ENCODE assay signal across 9 cellular contexts in the genomic region with DNA sequence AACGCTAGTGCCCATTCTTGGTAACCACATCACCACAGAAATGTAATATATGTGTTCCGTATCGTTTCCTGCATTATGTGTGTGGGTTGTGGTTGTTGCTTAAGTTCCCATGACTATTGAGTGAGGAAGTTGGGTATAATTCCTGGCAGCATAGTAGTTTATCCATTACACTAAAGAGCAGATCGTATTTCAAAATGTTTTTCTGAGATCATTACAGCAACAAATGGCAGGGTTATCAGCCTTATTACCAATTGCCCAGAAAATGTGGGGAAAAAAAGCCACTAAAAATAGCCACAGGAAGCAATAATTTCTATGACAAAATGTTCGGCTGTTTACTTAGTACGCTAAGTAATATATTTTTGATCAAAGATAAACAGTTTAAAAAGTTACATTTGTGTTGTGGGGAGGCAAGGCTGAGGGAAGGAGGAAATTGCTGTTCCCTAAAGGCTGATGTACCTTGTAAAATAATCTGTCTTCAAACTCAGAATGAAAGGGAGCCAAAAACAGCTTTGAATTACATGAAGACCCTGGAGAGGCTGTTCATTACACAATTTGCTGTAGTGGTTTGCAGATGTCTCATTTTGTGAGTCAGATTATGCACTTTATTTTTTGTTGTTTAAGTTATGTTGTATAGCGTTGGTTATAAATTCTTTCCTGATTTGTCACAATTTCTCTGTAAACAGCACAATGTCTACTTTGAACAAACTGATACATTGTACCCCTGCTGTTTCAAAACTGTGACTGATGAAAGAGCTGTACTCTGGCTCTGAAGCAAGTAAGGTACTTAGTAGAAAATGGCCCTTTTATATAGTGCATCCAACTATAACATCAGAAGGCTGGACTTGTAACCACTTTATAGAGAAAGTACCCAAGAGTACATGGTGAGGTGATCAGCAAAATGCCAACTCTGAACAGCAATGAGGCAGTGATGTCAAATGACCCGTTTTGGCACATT.
DNase-seq lines count a peak whose midpoint lies in the region; ATAC-seq and TF ChIP-seq lines count a peak whose summit lies in the region.
"Had no signal": no experiment of that assay in that cellular context is flagged by ENCODE, and none has a peak within 500 bp of the region (broad histone marks: within the 10 kb centered on the region; RNA-seq: fewer than 3 reads in every experiment).

No MANE protein-coding gene starts in this region.

- H3F3A ChIP-seq in GM23248 (ENCODE audit: insufficient read depth) (peaks cover 13% of the 10 kb centered on the region), neural progenitor cell (ENCODE audit: low read depth) (no peaks in the 10 kb centered on the region)

- H3K9ac ChIP-seq in GM23248: peak overlapping the region; percentile 71
- peak overlapping the region; percentile 82 for H3K9ac ChIP-seq in mammary epithelial cell (ENCODE audit: insufficient read depth, low read length)
- no peak overlapping the region for H3K9ac ChIP-seq in neural progenitor cell

- peak overlapping the region; percentile 73 for H3K4me2 ChIP-seq in GM23248 (ENCODE audit: unreplicated experiment)
- peak overlapping the region; percentile 83 for H3K4me2 ChIP-seq in mammary epithelial cell (ENCODE audit: insufficient read depth, low read depth, low read length)
- no peak overlapping the region for H3K4me2 ChIP-seq in neural progenitor cell

- in situ Hi-C loops in GM23248 (cut with MboI): no loop called here
- in situ Hi-C loops in mammary epithelial cell (cut with MboI; ENCODE audit: low sequenced_read_pairs in 2 of 2): no loop called here

- dilution Hi-C loops in mammary epithelial cell (cut with HindIII; ENCODE audit: low sequenced_read_pairs): no loop called here

- ATAC-seq in GM21423 (IDR thresholded peaks at IDR 0.05; ENCODE audit: unreplicated experiment): no peak

- peaks cover 27% of the 10 kb centered on the region for H3K4me1 ChIP-seq in GM23248 (ENCODE audit: insufficient read depth)
- H3K4me1 ChIP-seq in mammary epithelial cell (ENCODE audit: insufficient read depth, low read length): peaks cover 13% of the 10 kb centered on the region
- H3K4me1 ChIP-seq in neural progenitor cell: no peaks in the 10 kb centered on the region
- no peaks in the 10 kb centered on the region for H3K4me1 ChIP-seq in ascending aorta

- H3K9me2 ChIP-seq in GM23248 (ENCODE audit: insufficient read depth): no peaks in the 10 kb centered on the region

- WGBS in GM23248 (ENCODE audit: low coverage in 1 of 2, low lambda C conversion rate in 2 of 2, missing lambda C conversion rate in 2 of 2), 2 experiments: 1 to 3% methylated on average over 8 of the region's 8 CpGs
- WGBS in mammary epithelial cell (ENCODE audit: low coverage, missing lambda C conversion rate): 12% methylated on average over 8 of the region's 8 CpGs
- WGBS in lower leg skin, 2 donors: 36 to 38% methylated on average over 8 of the region's 8 CpGs

- H3K36me3 Mint-ChIP-seq in neural progenitor cell: no peaks in the 10 kb centered on the region
- H3K36me3 Mint-ChIP-seq in glutamatergic neuron (ENCODE audit: unreplicated experiment): no peaks in the 10 kb centered on the region
- H3K36me3 Mint-ChIP-seq: immature natural killer cell had no signal

- H3K36me3 ChIP-seq in GM23248 (ENCODE audit: low read depth): no peaks in the 10 kb centered on the region
- H3K36me3 ChIP-seq in mammary epithelial cell (ENCODE audit: insufficient read depth, low read length): no peaks in the 10 kb centered on the region
- no peaks in the 10 kb centered on the region for H3K36me3 ChIP-seq in neural progenitor cell
- no peaks in the 10 kb centered on the region for H3K36me3 ChIP-seq in ascending aorta

- H3K9me3 ChIP-seq in GM23248 (ENCODE audit: low read depth): no peaks in the 10 kb centered on the region
- H3K9me3 ChIP-seq in mammary epithelial cell (replicated peaks; ENCODE audit: insufficient read depth, low read length): no peaks in the 10 kb centered on the region
- H3K9me3 ChIP-seq in neural progenitor cell (ENCODE audit: low read depth): no peaks in the 10 kb centered on the region
- no peaks in the 10 kb centered on the region for H3K9me3 ChIP-seq in ascending aorta

- H3K4me3 Mint-ChIP-seq in neural progenitor cell (no peak overlapping the region), glutamatergic neuron (ENCODE audit: unreplicated experiment) (no peak overlapping the region)
- H3K4me3 Mint-ChIP-seq: immature natural killer cell had no signal

- H3K4me1 Mint-ChIP-seq in neural progenitor cell (peaks cover 24% of the 10 kb centered on the region), glutamatergic neuron (ENCODE audit: low read depth, unreplicated experiment) (no peaks in the 10 kb centered on the region)
- H3K4me1 Mint-ChIP-seq: immature natural killer cell had no signal

- H3K79me2 ChIP-seq in GM23248 (ENCODE audit: insufficient read depth) (no peaks in the 10 kb centered on the region), mammary epithelial cell (ENCODE audit: insufficient read depth, low read length) (no peaks in the 10 kb centered on the region), neural progenitor cell (ENCODE audit: low read depth) (no peaks in the 10 kb centered on the region)

- CTCF ChIA-PET in mammary epithelial cell (lab: Charles Lee; ENCODE audit: low non-redundant PET): interaction anchor here (0.6 kb wide), 1 partner anchor 34 kb away, joined by 5 read pairs; no protein-coding TSS in a partner anchor

- 0 out of 2 replicates have a peak overlapping the region, but pooled peaks have one; percentile 7 for H2AFZ ChIP-seq in GM23248
- peak overlapping the region; percentile 52 for H2AFZ ChIP-seq in mammary epithelial cell (ENCODE audit: low read depth, low read length)
- H2AFZ ChIP-seq in neural progenitor cell (replicated peaks): peak overlapping the region; percentile 4

- TSS peak; percentile 79 for BruUV-seq in mammary epithelial cell (replicated peaks; lab: Mats Ljungman, UMichigan)

- TF ChIP-seq CTCF in mammary epithelial cell (conservative IDR thresholded peaks at IDR 0.05 in 1 of 2, IDR thresholded peaks at IDR 0.05 in 1 of 2; ENCODE audit: extremely low read depth in 1 of 2, insufficient read depth in 1 of 2, low read depth in 1 of 2, low read length in 2 of 2): no peak
- no peak for TF ChIP-seq CTCF in neural progenitor cell (IDR thresholded peaks at IDR 0.05)
- TF ChIP-seq CTCF in lower leg skin (IDR thresholded peaks at IDR 0.05): no peak
- no peak for TF ChIP-seq CTCF in ascending aorta (IDR thresholded peaks at IDR 0.05)
- no peak for TF ChIP-seq CTCF in glutamatergic neuron (IDR thresholded peaks at IDR 0.05; ENCODE audit: partially characterized antibody, unreplicated experiment)

- H4K20me1 ChIP-seq in GM23248 (ENCODE audit: insufficient read depth) (no peaks in the 10 kb centered on the region), mammary epithelial cell (ENCODE audit: insufficient read depth, low read length) (no peaks in the 10 kb centered on the region), neural progenitor cell (ENCODE audit: low read depth) (no peaks in the 10 kb centered on the region)

- intact Hi-C loops in mammary epithelial cell (cut with micrococcal nuclease): loop anchor here (5.0 kb wide), 1 partner anchor 35 kb away; no protein-coding TSS in a partner anchor
- intact Hi-C loops in lower leg skin (cut with DNase I; ENCODE audit: low total_unique reads): no loop called here
- intact Hi-C loops in ascending aorta (cut with DNase I): no loop called here

- H3K27ac Mint-ChIP-seq in neural progenitor cell (no peak overlapping the region), glutamatergic neuron (ENCODE audit: unreplicated experiment) (no peak overlapping the region)
- H3K27ac Mint-ChIP-seq: immature natural killer cell had no signal

- H3K27ac ChIP-seq in GM23248 (peak overlapping the region; percentile 94), mammary epithelial cell (ENCODE audit: insufficient read depth, low read depth, low read length) (peak overlapping the region; percentile 98), neural progenitor cell (no peak overlapping the region), ascending aorta (no peak overlapping the region)

- no peaks in the 10 kb centered on the region for H3K27me3 Mint-ChIP-seq in neural progenitor cell (ENCODE audit: insufficient read depth, low read depth)
- H3K27me3 Mint-ChIP-seq in glutamatergic neuron (ENCODE audit: unreplicated experiment): no peaks in the 10 kb centered on the region

- DNase-seq in GM23248 (peak; percentile 96), NCI-H1930 (lab: John Stamatoyannopoulos, UW) (peak; percentile 31 to 76), mammary epithelial cell (peak; percentile 93), neural progenitor cell (ENCODE audit: low spot score) (no peak), lower leg skin (ENCODE audit: low spot score in 2 of 2) (no peak), ascending aorta (ENCODE audit: low spot score in 2 of 2) (no peak), glutamatergic neuron (no peak)
- DNase-seq: immature natural killer cell had no signal

- H3K27me3 ChIP-seq in GM23248 (replicated peaks; ENCODE audit: insufficient read depth) (no peaks in the 10 kb centered on the region), mammary epithelial cell (ENCODE audit: insufficient read depth, low read length) (no peaks in the 10 kb centered on the region), neural progenitor cell (no peaks in the 10 kb centered on the region), ascending aorta (no peaks in the 10 kb centered on the region)

- peak overlapping the region; percentile 45 for H3K4me3 ChIP-seq in GM23248
- peak overlapping the region in 2 of 3 experiments; percentile 20 to 35 for H3K4me3 ChIP-seq in mammary epithelial cell (replicated peaks in 1 of 3; ENCODE audit: insufficient read depth in 1 of 3, low read depth in 2 of 3, low read length in 3 of 3)
- H3K4me3 ChIP-seq in neural progenitor cell: no peak overlapping the region
- no peak overlapping the region for H3K4me3 ChIP-seq in lower leg skin (ENCODE audit: low read depth, poor library complexity, severe bottlenecking)
- no peak overlapping the region for H3K4me3 ChIP-seq in ascending aorta

- no peak for TF ChIP-seq POLR2A in lower leg skin (IDR thresholded peaks at IDR 0.05)

- H3K9me3 Mint-ChIP-seq in neural progenitor cell (peaks cover 4% of the 10 kb centered on the region), glutamatergic neuron (ENCODE audit: unreplicated experiment) (no peaks in the 10 kb centered on the region)

Comparison
In these comparisons a context has a peak if more than half of its experiments do, and no peak if none do; other contexts are left out.
1. DNase-seq: peak in GM23248 (single experiment), NCI-H1930 (2 of 2) and mammary epithelial cell (single experiment); none in neural progenitor cell (single experiment), lower leg skin (0 of 2), ascending aorta (0 of 2) and glutamatergic neuron (single experiment).
2. H3K27ac ChIP-seq: peak in GM23248 (single experiment) and mammary epithelial cell (single experiment); none in neural progenitor cell (single experiment) and ascending aorta (0 of 2).
3. H3K4me3 ChIP-seq: peak in GM23248 (single experiment) and mammary epithelial cell (2 of 3); none in neural progenitor cell (single experiment), lower leg skin (single experiment) and ascending aorta (0 of 2).
4. Peak in every context shown above with its lines, with median percentiles within 50 percentile points of each other: H2AFZ ChIP-seq.